ENCODE assay signal across 10 cellular contexts in genomic region chr17:76524598-76525512, GRCh38. TPM values are rescaled to one million over a fixed set of nuclear protein-coding genes. Genes with fewer than 3 reads are reported as not detected.
DNase-seq lines count a peak whose midpoint lies in the region; ATAC-seq and TF ChIP-seq lines count a peak whose summit lies in the region.
"Had no signal": no experiment of that assay in that cellular context is flagged by ENCODE, and none has a peak within 500 bp of the region (broad histone marks: within the 10 kb centered on the region; RNA-seq: fewer than 3 reads in every experiment).

No MANE protein-coding gene starts in this region.

- no peak overlapping the region for H2AFZ ChIP-seq in neural progenitor cell (replicated peaks)

- H3K4me3 ChIP-seq in AG04450 (ENCODE audit: low read depth, low read length) (no peak overlapping the region), gastroesophageal sphincter (no peak overlapping the region), neural progenitor cell (no peak overlapping the region)
- H3K4me3 ChIP-seq: thoracic aorta had no signal

- TF ChIP-seq CTCF in AG04450 (IDR thresholded peaks at IDR 0.05; ENCODE audit: low read depth, low read length) (no peak), RWPE1 (conservative IDR thresholded peaks at IDR 0.05; ENCODE audit: low read depth) (no peak), gastroesophageal sphincter (IDR thresholded peaks at IDR 0.05) (no peak), neural progenitor cell (IDR thresholded peaks at IDR 0.05) (no peak), omental fat pad (IDR thresholded peaks at IDR 0.05) (no peak)

- H3K9me3 Mint-ChIP-seq in neural progenitor cell, result no peaks in the 10 kb centered on the region

- H3K4me2 ChIP-seq in neural progenitor cell, result no peak overlapping the region

- peak overlapping the region; percentile 31 for H3K27ac ChIP-seq in AG04450 (ENCODE audit: low read depth, low read length)
- peak overlapping the region; percentile 86 for H3K27ac ChIP-seq in RWPE1
- peak overlapping the region in 3 of 4 donors; percentile 41 to 62 (median 41) for H3K27ac ChIP-seq in gastroesophageal sphincter
- no peak overlapping the region for H3K27ac ChIP-seq in neural progenitor cell
- H3K27ac ChIP-seq: thoracic aorta had no signal

- peaks cover 4% of the 10 kb centered on the region for H3F3A ChIP-seq in neural progenitor cell (ENCODE audit: low read depth)

- 47 to 57% methylated on average over 7 to 9 of the region's 25 CpGs for WGBS in gastroesophageal sphincter (ENCODE audit: low coverage in 1 of 2), 2 donors

- no peak for TF ChIP-seq POLR2A in gastroesophageal sphincter (IDR thresholded peaks at IDR 0.05)

- POLR2A ChIA-PET in AG04450 (lab: Yijun Ruan, JAX), result interaction anchor here (1.0 to 1.4 kb wide), 3 partner anchors 9 to 32 kb away, joined by 4 to 8 read pairs (median 8); no protein-coding TSS in a partner anchor
- POLR2A ChIA-PET in RWPE1 (lab: Yijun Ruan, JAX; ENCODE audit: low non-redundant PET), result no interaction called here

- peaks cover 11% of the 10 kb centered on the region for H3K27me3 Mint-ChIP-seq in neural progenitor cell (ENCODE audit: insufficient read depth, low read depth)

- H4K20me1 ChIP-seq in neural progenitor cell (ENCODE audit: low read depth), result no peaks in the 10 kb centered on the region

- no peak overlapping the region for H3K4me3 Mint-ChIP-seq in neural progenitor cell

- H3K36me3 ChIP-seq in gastroesophageal sphincter, result no peaks in the 10 kb centered on the region
- no peaks in the 10 kb centered on the region for H3K36me3 ChIP-seq in neural progenitor cell
- H3K36me3 ChIP-seq: thoracic aorta had no signal

- peaks cover 25% of the 10 kb centered on the region for H3K4me1 Mint-ChIP-seq in neural progenitor cell

- H3K79me2 ChIP-seq in neural progenitor cell (ENCODE audit: low read depth), result no peaks in the 10 kb centered on the region

- no peak overlapping the region for H3K9ac ChIP-seq in neural progenitor cell

- peak overlapping the region; percentile 60 for H3K27ac Mint-ChIP-seq in neural progenitor cell

- CTCF ChIA-PET in AG04450 (lab: Charles Lee), result interaction anchor here (1.1 to 3.6 kb wide), 7 partner anchors 10 to 190 kb away, joined by 4 to 41 read pairs (median 14); partner anchors contain the start of gene PRCD
- CTCF ChIA-PET in RWPE1 (lab: Yijun Ruan, JAX), result interaction anchor here (0.6 to 0.8 kb wide), 4 partner anchors 22 to 141 kb away, joined by 3 to 5 read pairs (median 4); no protein-coding TSS in a partner anchor

- H3K4me1 ChIP-seq in gastroesophageal sphincter (peaks cover 0 to 52% (median 39%) of the 10 kb centered on the region in 3 donors), neural progenitor cell (peaks cover 8% of the 10 kb centered on the region)

- H3K9me3 ChIP-seq in AG04450 (ENCODE audit: control insufficient read depth, insufficient read depth, low read length) (no peaks in the 10 kb centered on the region), gastroesophageal sphincter (no peaks in the 10 kb centered on the region), neural progenitor cell (ENCODE audit: low read depth) (no peaks in the 10 kb centered on the region)
- H3K9me3 ChIP-seq: thoracic aorta had no signal

- no peaks in the 10 kb centered on the region for H3K36me3 Mint-ChIP-seq in neural progenitor cell

- DNase-seq in AG04450 (ENCODE audit: low read depth, low spot score), result no peak
- no peak for DNase-seq in RWPE1 (ENCODE audit: low spot score)
- DNase-seq in neural progenitor cell (ENCODE audit: low spot score), result no peak
- DNase-seq in NCI-H2029 (lab: John Stamatoyannopoulos, UW), result no peak
- no peak for DNase-seq in LoVo (ENCODE audit: low spot score)
- DNase-seq in omental fat pad (ENCODE audit: low spot score), result no peak

- ATAC-seq in gastroesophageal sphincter (no peak), HG03439 (IDR thresholded peaks at IDR 0.05; ENCODE audit: unreplicated experiment) (no peak), omental fat pad (ENCODE audit: low FRiP score) (no peak)

- H3K27me3 ChIP-seq in AG04450 (ENCODE audit: control insufficient read depth, insufficient read depth, low read length), result no peaks in the 10 kb centered on the region
- peaks cover 43% of the 10 kb centered on the region for H3K27me3 ChIP-seq in gastroesophageal sphincter
- peaks cover 16% of the 10 kb centered on the region for H3K27me3 ChIP-seq in neural progenitor cell

- TF ChIP-seq EP300 in gastroesophageal sphincter (IDR thresholded peaks at IDR 0.05), result no peak

RNA-seq across cellular contexts. Expression of gene CYGB, which starts 12.7 kb away (rescaled TPM):
- 7.4 and 7.7 TPM in 2 replicates for polyA plus RNA-seq in AG04450 (2011; rRNA removed)
- 3.1 and 5.3 TPM in 2 replicates for polyA minus RNA-seq in AG04450 (2011; rRNA and poly(A)+ RNA removed)
- total RNA-seq in gastroesophageal sphincter (10 to 100 TPM; 12.6 to 23.2 (median 18.8) TPM), neural progenitor cell (ENCODE audit: low replicate concordance) (1.1 TPM in 1 of 2 replicates, not detected in the other), omental fat pad (10 to 100 TPM; 18.9 to 46.2 (median 35.2) TPM)

RNA-seq across cellular contexts. Expression of gene PRCD, which starts 15.0 kb away (rescaled TPM):
- 0.69 and 1.9 TPM in 2 replicates for polyA plus RNA-seq in AG04450 (2011; rRNA removed)
- 0.37 and 0.96 TPM in 2 replicates for polyA minus RNA-seq in AG04450 (2011; rRNA and poly(A)+ RNA removed)
- total RNA-seq in gastroesophageal sphincter, result 10 to 100 TPM in 1 of 4 donors, 1 to 10 TPM in 2, under 1 TPM in 1; 0.57 to 11.2 (median 2.3) TPM
- 0.09 TPM in 1 of 2 replicates, not detected in the other for total RNA-seq in neural progenitor cell (ENCODE audit: low replicate concordance)
- 10 to 100 TPM in 1 of 4 donors, 1 to 10 TPM in 3; 2.3 to 20.0 (median 3.5) TPM for total RNA-seq in omental fat pad

RNA-seq across cellular contexts. Expression of gene RHBDF2, which starts 23.6 kb away (rescaled TPM):
- 5.4 and 8.7 TPM in 2 replicates for polyA plus RNA-seq in AG04450 (2011; rRNA removed)
- polyA minus RNA-seq in AG04450 (2011; rRNA and poly(A)+ RNA removed), result 6.8 and 7.7 TPM in 2 replicates
- total RNA-seq in gastroesophageal sphincter (10 to 100 TPM in 1 of 4 donors, 1 to 10 TPM in 3; 7.3 to 20.5 (median 8.5) TPM), neural progenitor cell (ENCODE audit: low replicate concordance) (0.79 and 5.0 TPM in 2 replicates), omental fat pad (10 to 100 TPM; 29.9 to 77.9 (median 56.7) TPM)

RNA-seq across cellular contexts. Expression of gene AANAT, which starts 57.5 kb away (rescaled TPM):
- 0.12 TPM in 1 of 2 replicates, not detected in the other for polyA plus RNA-seq in AG04450 (2011; rRNA removed)
- polyA minus RNA-seq in AG04450 (2011; rRNA and poly(A)+ RNA removed), result not detected in 2 replicates
- total RNA-seq in gastroesophageal sphincter (not detected), neural progenitor cell (ENCODE audit: low replicate concordance) (not detected in 2 replicates), omental fat pad (not detected)
- total RNA-seq: thoracic aorta had no signal
- polyA plus RNA-seq: esophagus had no signal
